In genomic region chr17:76989519-76989918, GRCh38 we compare ENCODE assay signal across 32 cellular contexts.
"Had no signal": no experiment of that assay in that cellular context is flagged by ENCODE, and none has a peak within 500 bp of the region (broad histone marks: within the 10 kb centered on the region; RNA-seq: fewer than 3 reads in every experiment).

No MANE protein-coding gene starts in this region.

- H3K4me3 Mint-ChIP-seq: activated B cell treated with CpG ODN at 0.5 μM for 24 hours; activated CD4-positive, alpha-beta memory T cell treated with anti-CD3 and anti-CD28 coated beads for 36 hours; activated naive CD8-positive, alpha-beta T cell treated with anti-CD3 and anti-CD28 coated beads for 36 hours; central memory CD8-positive, alpha-beta T cell; T-helper 2 cell treated with Interferon-gamma antibody and Interleukin-4, amounts not matched to agents 5 μg/mL and 100 μg/mL, for 36 hours had no signal

- H3K36me3 ChIP-seq: brain microvascular endothelial cell, SJCRH30 had no signal

- H3K27ac Mint-ChIP-seq: activated B cell treated with CpG ODN at 0.5 μM for 24 hours; activated CD4-positive, alpha-beta memory T cell treated with anti-CD3 and anti-CD28 coated beads for 36 hours; activated naive CD8-positive, alpha-beta T cell treated with anti-CD3 and anti-CD28 coated beads for 36 hours; T-helper 2 cell treated with Interferon-gamma antibody and Interleukin-4, amounts not matched to agents 5 μg/mL and 100 μg/mL, for 36 hours had no signal

- H3K4me3 ChIP-seq: PC-9, SJCRH30, SK-N-MC had no signal

- DNase-seq: activated B cell treated with CpG ODN at 0.5 μM for 24 hours; activated CD4-positive, alpha-beta memory T cell treated with anti-CD3 and anti-CD28 coated beads for 36 hours; activated CD4-positive, alpha-beta T cell treated with anti-CD3 and anti-CD28 coated beads for 4 hours; activated CD4-positive, alpha-beta T cell treated with anti-CD3 and anti-CD28 coated beads, Interleukin-2, amount 50 U/mL, for 1 hour; activated CD4-positive, CD25-positive, alpha-beta regulatory T cell treated with anti-CD3 and anti-CD28 coated beads, Interleukin-2, amount 50 U/mL, for 72 hours; activated CD8-positive, alpha-beta memory T cell treated with anti-CD3 and anti-CD28 coated beads, Interleukin-2, amount 50 U/mL, for 4 hours; activated effector memory CD4-positive, alpha-beta T cell treated with Interleukin-2 at 50 U/mL for 16 hours; activated naive CD4-positive, alpha-beta T cell; activated naive CD4-positive, alpha-beta T cell treated with anti-CD3 and anti-CD28 coated beads, Interleukin-2, amount 50 U/mL, for 16 hours; activated naive CD8-positive, alpha-beta T cell treated with anti-CD3 and anti-CD28 coated beads for 36 hours; activated T-cell treated with anti-CD3 and anti-CD28 coated beads for 4 hours; activated T-cell treated with anti-CD3 and anti-CD28 coated beads, Interleukin-2, amount 50 U/mL, for 48 hours; amniotic stem cell; aorta; brain microvascular endothelial cell; MM.1S; MV-4-11; NCI-H1092; NCI-H1436 treated with DMSO at 0.1 percent for 48 hours; NCI-H1694 treated with DMSO at 0.1 percent for 48 hours; NCI-H2029; NCI-H345; NCI-H524 treated with DMSO at 0.1 percent for 48 hours; NCI-H748 treated with DMSO at 0.1 percent for 48 hours; NK-92 treated with Interleukin-12 subunit alpha and Interleukin-12 subunit beta, amount 100 ng/mL, for 24 hours; PC-9; Right ventricle myocardium superior; SJCRH30 had no signal

- H3K9me3 Mint-ChIP-seq: activated B cell treated with CpG ODN at 0.5 μM for 24 hours; activated CD4-positive, alpha-beta memory T cell treated with anti-CD3 and anti-CD28 coated beads for 36 hours; activated naive CD8-positive, alpha-beta T cell treated with anti-CD3 and anti-CD28 coated beads for 36 hours; central memory CD8-positive, alpha-beta T cell; T-helper 2 cell treated with Interferon-gamma antibody and Interleukin-4, amounts not matched to agents 5 μg/mL and 100 μg/mL, for 36 hours had no signal

- H3K9me3 ChIP-seq: SJCRH30 had no signal

- H3K4me1 Mint-ChIP-seq: central memory CD8-positive, alpha-beta T cell had no signal

- H3K27me3 Mint-ChIP-seq: activated B cell treated with CpG ODN at 0.5 μM for 24 hours; activated CD4-positive, alpha-beta memory T cell treated with anti-CD3 and anti-CD28 coated beads for 36 hours; activated naive CD8-positive, alpha-beta T cell treated with anti-CD3 and anti-CD28 coated beads for 36 hours; central memory CD8-positive, alpha-beta T cell had no signal

- H3K36me3 Mint-ChIP-seq: activated CD4-positive, alpha-beta memory T cell treated with anti-CD3 and anti-CD28 coated beads for 36 hours; activated naive CD8-positive, alpha-beta T cell treated with anti-CD3 and anti-CD28 coated beads for 36 hours had no signal

- H3K27ac ChIP-seq: brain microvascular endothelial cell, PC-9, RWPE1, SJCRH30, SK-N-MC had no signal
